In the genomic region with DNA sequence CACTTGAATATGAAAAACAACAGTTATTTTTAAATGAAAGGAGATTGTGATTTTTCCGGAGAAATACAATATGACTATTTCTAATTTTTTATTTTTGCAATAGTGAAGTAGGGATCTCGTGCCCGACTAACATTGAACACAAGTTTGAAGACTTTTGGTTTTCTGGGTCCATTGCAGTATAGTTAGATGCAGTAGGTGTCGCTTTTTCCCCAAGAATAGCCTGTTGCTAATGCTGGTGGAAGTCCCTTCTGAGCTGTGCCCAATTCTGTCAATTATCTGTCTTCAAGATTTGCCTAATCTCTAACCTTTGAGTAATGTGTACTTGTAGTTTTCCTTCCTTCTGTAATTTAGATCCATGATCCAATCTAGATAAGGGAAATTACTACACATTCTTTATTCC, we compare ENCODE assay signal across 8 cellular contexts. TPM values are rescaled to one million over a fixed set of nuclear protein-coding genes. Genes with fewer than 3 reads are reported as not detected.
A peak's percentile ranks its signal among the peaks of the same experiment; 100 is the strongest.
DNase-seq lines count a peak whose midpoint lies in the region; ATAC-seq and TF ChIP-seq lines count a peak whose summit lies in the region.

No MANE protein-coding gene starts in this region.

- H4K20me1 ChIP-seq in HCT116 (ENCODE audit: insufficient read depth) = no peaks in the 10 kb centered on the region

- H3K4me2 ChIP-seq in HCT116 (ENCODE audit: low read length) = no peak overlapping the region

- H3K9me3 ChIP-seq in HCT116 (ENCODE audit: control insufficient read depth in 1 of 2, insufficient read depth in 1 of 2, low read depth in 1 of 2, low read length in 2 of 2) (no peaks in the 10 kb centered on the region), neutrophil (no peaks in the 10 kb centered on the region)

- peaks cover 8% of the 10 kb centered on the region for H3K36me3 Mint-ChIP-seq in T-cell

- TF ChIP-seq CTCF in HCT116 (IDR thresholded peaks at IDR 0.05 in 2 of 3, conservative IDR thresholded peaks at IDR 0.05 in 1 of 3; ENCODE audit: borderline replicate concordance in 1 of 3, insufficient read depth in 1 of 3, low read depth in 2 of 3, low read length in 2 of 3) (peak; percentile 71 to 87 (median 76); a peak in 5 of 6 replicates), fibroblast of villous mesenchyme (IDR thresholded peaks at IDR 0.05; ENCODE audit: insufficient read depth, low read depth, low read length) (peak; percentile 91), neutrophil (IDR thresholded peaks at IDR 0.05) (peak; percentile 25)

- no peaks in the 10 kb centered on the region for H3K27me3 ChIP-seq in HCT116 (ENCODE audit: insufficient read depth, low read length)
- peaks cover 15% of the 10 kb centered on the region for H3K27me3 ChIP-seq in neutrophil

- H3K9me3 Mint-ChIP-seq in T-cell = no peaks in the 10 kb centered on the region

- H3K4me3 ChIP-seq in HCT116 (replicated peaks in 1 of 2; ENCODE audit: low read depth in 1 of 2, low read length in 2 of 2) (no peak overlapping the region), fibroblast of villous mesenchyme (ENCODE audit: low read depth, low read length) (no peak overlapping the region), neutrophil (ENCODE audit: low read depth in 1 of 2, low read length in 1 of 2) (no peak overlapping the region)

- H2AFZ ChIP-seq in HCT116 (ENCODE audit: low read depth, low read length, poor library complexity, severe bottlenecking) = no peak overlapping the region

- peak; percentile 94 for TF ChIP-seq RAD21 in HCT116 (IDR thresholded peaks at IDR 0.05; ENCODE audit: low read depth)

- H3K79me2 ChIP-seq in HCT116 (ENCODE audit: insufficient read depth, low read length) = no peaks in the 10 kb centered on the region

- intact Hi-C loops in HCT116 (cut with micrococcal nuclease) = loop anchor here (1.0 to 10.0 kb wide), 4 partner anchors 186 to 714 kb away; no protein-coding TSS in a partner anchor

- peaks cover 0 to 2% of the 10 kb centered on the region in 2 donors for H3K27me3 Mint-ChIP-seq in T-cell

- ATAC-seq in HCT116 = peak; percentile 87
- ATAC-seq in T-cell (replicated peaks in 1 of 4) = peak in 3 of 4 experiments; percentile 32 to 53 (median 49)

- H3K4me1 ChIP-seq in HCT116 (ENCODE audit: control insufficient read depth in 1 of 2, insufficient read depth in 2 of 2, low read length in 2 of 2) (no peaks in the 10 kb centered on the region), neutrophil (ENCODE audit: control insufficient read depth in 1 of 2, insufficient read depth in 1 of 2, low read depth in 1 of 2, low read length in 1 of 2) (peaks cover 18 to 22% of the 10 kb centered on the region in 2 experiments)

- H3K9ac ChIP-seq in HCT116 (ENCODE audit: low read length) = no peak overlapping the region

- POLR2A ChIA-PET in HCT116 (lab: Charles Lee) = no interaction called here
- POLR2A ChIA-PET in T-cell (lab: Charles Lee) = no interaction called here

- RAD21 ChIA-PET in HCT116 (lab: Charles Lee; ENCODE audit: low non-redundant PET in 1 of 2, low total read pairs in 2 of 2, uncharacterized antibody in 2 of 2, unreplicated experiment in 2 of 2) = no interaction called here

- BruUV-seq in HCT116 (replicated peaks; lab: Mats Ljungman, UMichigan) = no TSS peak

- peak; percentile 66 for DNase-seq in A172 (ENCODE audit: low spot score)
- peak; percentile 79 for DNase-seq in ELR (ENCODE audit: low read depth)
- peak; percentile 49 for DNase-seq in HCT116 (ENCODE audit: low read depth, low spot score)
- peak; percentile 27 to 80 (median 51) for DNase-seq in NCI-H1417 (lab: John Stamatoyannopoulos, UW)
- DNase-seq in T-cell = peak in 9 of 34 experiments; percentile 5 to 23 (median 6)
- DNase-seq in fibroblast of villous mesenchyme (ENCODE audit: low read depth) = peak; percentile 77
- DNase-seq in activated gamma-delta T cell (lab: John Stamatoyannopoulos, UW) = no peak

- no peaks in the 10 kb centered on the region for H3K9me2 ChIP-seq in HCT116 (ENCODE audit: insufficient read depth)

- no peaks in the 10 kb centered on the region for H3K4me1 Mint-ChIP-seq in T-cell

- CTCF ChIA-PET in HCT116 (lab: Charles Lee) = interaction anchor here (0.6 to 3.0 kb wide), 4 partner anchors 25 to 185 kb away, joined by 4 to 46 read pairs (median 5); no protein-coding TSS in a partner anchor
- CTCF ChIA-PET in T-cell (lab: Charles Lee) = interaction anchor here (0.5 to 2.8 kb wide), 9 partner anchors 24 to 937 kb away, joined by 3 to 20 read pairs (median 5); no protein-coding TSS in a partner anchor

- H3K27ac Mint-ChIP-seq in T-cell = no peak overlapping the region

- H3K27ac ChIP-seq in HCT116 (ENCODE audit: low read depth, low read length) = no peak overlapping the region
- H3K27ac ChIP-seq in neutrophil = no peak overlapping the region

- no peaks in the 10 kb centered on the region for H3K36me3 ChIP-seq in HCT116 (ENCODE audit: control insufficient read depth in 1 of 2, insufficient read depth in 2 of 2, low read length in 2 of 2)
- no peaks in the 10 kb centered on the region for H3K36me3 ChIP-seq in neutrophil

- no peak overlapping the region for H3K4me3 Mint-ChIP-seq in T-cell

- no peak for TF ChIP-seq POLR2A in HCT116 (IDR thresholded peaks at IDR 0.05; ENCODE audit: borderline replicate concordance, extremely low read depth, insufficient read depth, insufficient read length)

TF ChIP-seq in HCT116, 20 proteins besides CTCF, POLR2A, EP300 and RAD21:
- TF ChIP-seq CEBPB (IDR thresholded peaks at IDR 0.05; ENCODE audit: low read depth) = no peak
- TF ChIP-seq CBX3 (IDR thresholded peaks at IDR 0.05; ENCODE audit: low read depth) = no peak
- TF ChIP-seq, protein P1, sequence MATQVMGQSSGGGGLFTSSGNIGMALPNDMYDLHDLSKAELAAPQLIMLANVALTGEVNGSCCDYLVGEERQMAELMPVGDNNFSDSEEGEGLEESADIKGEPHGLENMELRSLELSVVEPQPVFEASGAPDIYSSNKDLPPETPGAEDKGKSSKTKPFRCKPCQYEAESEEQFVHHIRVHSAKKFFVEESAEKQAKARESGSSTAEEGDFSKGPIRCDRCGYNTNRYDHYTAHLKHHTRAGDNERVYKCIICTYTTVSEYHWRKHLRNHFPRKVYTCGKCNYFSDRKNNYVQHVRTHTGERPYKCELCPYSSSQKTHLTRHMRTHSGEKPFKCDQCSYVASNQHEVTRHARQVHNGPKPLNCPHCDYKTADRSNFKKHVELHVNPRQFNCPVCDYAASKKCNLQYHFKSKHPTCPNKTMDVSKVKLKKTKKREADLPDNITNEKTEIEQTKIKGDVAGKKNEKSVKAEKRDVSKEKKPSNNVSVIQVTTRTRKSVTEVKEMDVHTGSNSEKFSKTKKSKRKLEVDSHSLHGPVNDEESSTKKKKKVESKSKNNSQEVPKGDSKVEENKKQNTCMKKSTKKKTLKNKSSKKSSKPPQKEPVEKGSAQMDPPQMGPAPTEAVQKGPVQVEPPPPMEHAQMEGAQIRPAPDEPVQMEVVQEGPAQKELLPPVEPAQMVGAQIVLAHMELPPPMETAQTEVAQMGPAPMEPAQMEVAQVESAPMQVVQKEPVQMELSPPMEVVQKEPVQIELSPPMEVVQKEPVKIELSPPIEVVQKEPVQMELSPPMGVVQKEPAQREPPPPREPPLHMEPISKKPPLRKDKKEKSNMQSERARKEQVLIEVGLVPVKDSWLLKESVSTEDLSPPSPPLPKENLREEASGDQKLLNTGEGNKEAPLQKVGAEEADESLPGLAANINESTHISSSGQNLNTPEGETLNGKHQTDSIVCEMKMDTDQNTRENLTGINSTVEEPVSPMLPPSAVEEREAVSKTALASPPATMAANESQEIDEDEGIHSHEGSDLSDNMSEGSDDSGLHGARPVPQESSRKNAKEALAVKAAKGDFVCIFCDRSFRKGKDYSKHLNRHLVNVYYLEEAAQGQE (IDR thresholded peaks at IDR 0.05; ENCODE audit: low read depth) = no peak
- TF ChIP-seq TCF7L2 (IDR thresholded peaks at IDR 0.05; ENCODE audit: borderline replicate concordance, extremely low read depth, insufficient read depth, insufficient read length) = no peak
- TF ChIP-seq ZNF274 (IDR thresholded peaks at IDR 0.05; ENCODE audit: low read depth, low read length) = no peak

RNA-seq across cellular contexts. Expression of a gene that starts 36.5 kb away (rescaled TPM):
- 14.6 and 39.2 TPM in 2 replicates for total RNA-seq in A172 (2014; rRNA removed; shearing (Covaris generic))
- total RNA-seq in HCT116 (2021; ENCODE audit: unreplicated experiment) (12.3 TPM), T-cell (10 to 100 TPM; 12.2 to 24.9 (median 18.6) TPM), fibroblast of villous mesenchyme (5.6 and 7.7 TPM in 2 replicates)
- polyA plus RNA-seq in HCT116 (2012) = 6.6 and 8.2 TPM in 2 replicates

RNA-seq across cellular contexts. Expression of a gene that starts 42.4 kb away (rescaled TPM):
- not detected in 2 replicates for total RNA-seq in A172 (2014; rRNA removed; shearing (Covaris generic))
- total RNA-seq in HCT116 (2021; ENCODE audit: unreplicated experiment) = 28.2 TPM
- polyA plus RNA-seq in HCT116 (2012) = 19.6 and 24.7 TPM in 2 replicates
- not detected for total RNA-seq in T-cell
- not detected in 2 replicates for total RNA-seq in fibroblast of villous mesenchyme

Comparison
In these comparisons a context has a peak if more than half of its experiments do, and no peak if none do; other contexts are left out.
1. CTCF ChIP-seq: peak in every context shown above with its lines; median percentile 91 in fibroblast of villous mesenchyme; 76 in HCT116; 25 in neutrophil.
2. RNA of a gene that starts 42.4 kb away (total RNA-seq): 28.2 TPM in HCT116 (single experiment); not detected in A172, not detected in T-cell and not detected in fibroblast of villous mesenchyme; every median in the first group is over 10 times any median in the second.